10 cellular contexts compared by ENCODE assay signal in genomic region chr10:79179404-79180309, GRCh38.
DNase-seq lines count a peak whose midpoint lies in the region; ATAC-seq and TF ChIP-seq lines count a peak whose summit lies in the region.
"Had no signal": no experiment of that assay in that cellular context is flagged by ENCODE, and none has a peak within 500 bp of the region (broad histone marks: within the 10 kb centered on the region; RNA-seq: fewer than 3 reads in every experiment).

No MANE protein-coding gene starts in this region.

- no peaks in the 10 kb centered on the region for H3K9me3 ChIP-seq in right atrium auricular region

- ATAC-seq in left ventricle myocardium superior (no peak), GM18868 (IDR thresholded peaks at IDR 0.05; ENCODE audit: unreplicated experiment) (no peak)
- ATAC-seq: natural killer cell treated with Interleukin-12 subunit alpha and Interleukin-12 subunit beta and Interleukin-15 and Interleukin-18, amount 100 ng/mL, for 72 hours had no signal

- intact Hi-C loops in left ventricle myocardium superior (cut with micrococcal nuclease), result loop anchor here (10.0 kb wide), 1 partner anchor 105 kb away; no protein-coding TSS in a partner anchor

- TF ChIP-seq CTCF in right atrium auricular region (IDR thresholded peaks at IDR 0.05) (no peak), WI38 (IDR thresholded peaks at IDR 0.05; ENCODE audit: low read depth, low read length) (0 out of 2 replicates have a peak, but pooled peaks have one; percentile 5)

- peak overlapping the region; percentile 50 to 66 for H3K27ac ChIP-seq in right atrium auricular region

- peaks cover 0 to 100% of the 10 kb centered on the region in 2 donors for H3K4me1 ChIP-seq in right atrium auricular region

- no peaks in the 10 kb centered on the region for H3K36me3 ChIP-seq in right atrium auricular region

- H3K4me3 ChIP-seq in right atrium auricular region, result no peak overlapping the region
- H3K4me3 ChIP-seq in WI38 (ENCODE audit: low read depth, low read length), result no peak overlapping the region

- DNase-seq in right atrium auricular region (ENCODE audit: low spot score) (no peak), left ventricle myocardium superior (no peak), kidney glomerular epithelial cell (lab: John Stamatoyannopoulos, UW) (peak; percentile 26), middle frontal gyrus (ENCODE audit: extremely low spot score, low spot score) (no peak), SW480 (ENCODE audit: low spot score) (no peak)
- no peak for DNase-seq in effector CD4-positive, alpha-beta T cell
- DNase-seq: activated CD4-positive, alpha-beta T cell treated with anti-CD3 and anti-CD28 coated beads, Interleukin-2, amount 50 U/mL, for 48 hours had no signal

- H3K27me3 ChIP-seq in right atrium auricular region, result no peaks in the 10 kb centered on the region
